7 cellular contexts compared by ENCODE assay signal in the genomic region with DNA sequence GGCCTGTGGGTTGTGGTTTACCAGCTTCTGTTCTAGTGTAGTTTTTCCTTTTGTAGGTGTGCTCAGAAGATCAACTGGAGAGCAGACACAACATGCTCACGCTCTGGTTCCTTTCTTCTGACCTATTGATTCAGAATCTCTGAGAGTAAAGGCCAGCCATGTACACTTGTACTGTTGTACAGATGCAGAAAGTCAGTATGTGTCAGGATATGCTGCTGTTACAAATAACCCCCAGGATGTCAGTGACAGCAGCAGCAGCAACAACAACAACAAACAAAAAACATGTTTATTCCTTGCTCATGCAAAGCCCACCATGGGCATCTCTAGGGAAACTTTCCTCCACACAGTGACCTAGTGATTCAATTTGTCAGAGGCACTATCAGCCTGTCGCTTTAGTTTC.
"Had no signal": no experiment of that assay in that cellular context is flagged by ENCODE, and none has a peak within 500 bp of the region (broad histone marks: within the 10 kb centered on the region; RNA-seq: fewer than 3 reads in every experiment).

No MANE protein-coding gene starts in this region.

- H3K27ac Mint-ChIP-seq: IgD-negative memory B cell had no signal

- H3K4me3 Mint-ChIP-seq: IgD-negative memory B cell had no signal

- H3K4me2 ChIP-seq: KMS-11 had no signal

- H3K4me1 Mint-ChIP-seq: IgD-negative memory B cell had no signal

- H3K27me3 Mint-ChIP-seq: IgD-negative memory B cell had no signal

- DNase-seq: IMR-90, KBM-7, KG1 had no signal

- H3K9ac ChIP-seq: KMS-11 had no signal

- FAIRE-seq: HTR-8/SVneo had no signal

- H3K27ac ChIP-seq: HL-60, KMS-11 had no signal
